Comparison of ENCODE assay signal across 1 cellular context in the genomic region with DNA sequence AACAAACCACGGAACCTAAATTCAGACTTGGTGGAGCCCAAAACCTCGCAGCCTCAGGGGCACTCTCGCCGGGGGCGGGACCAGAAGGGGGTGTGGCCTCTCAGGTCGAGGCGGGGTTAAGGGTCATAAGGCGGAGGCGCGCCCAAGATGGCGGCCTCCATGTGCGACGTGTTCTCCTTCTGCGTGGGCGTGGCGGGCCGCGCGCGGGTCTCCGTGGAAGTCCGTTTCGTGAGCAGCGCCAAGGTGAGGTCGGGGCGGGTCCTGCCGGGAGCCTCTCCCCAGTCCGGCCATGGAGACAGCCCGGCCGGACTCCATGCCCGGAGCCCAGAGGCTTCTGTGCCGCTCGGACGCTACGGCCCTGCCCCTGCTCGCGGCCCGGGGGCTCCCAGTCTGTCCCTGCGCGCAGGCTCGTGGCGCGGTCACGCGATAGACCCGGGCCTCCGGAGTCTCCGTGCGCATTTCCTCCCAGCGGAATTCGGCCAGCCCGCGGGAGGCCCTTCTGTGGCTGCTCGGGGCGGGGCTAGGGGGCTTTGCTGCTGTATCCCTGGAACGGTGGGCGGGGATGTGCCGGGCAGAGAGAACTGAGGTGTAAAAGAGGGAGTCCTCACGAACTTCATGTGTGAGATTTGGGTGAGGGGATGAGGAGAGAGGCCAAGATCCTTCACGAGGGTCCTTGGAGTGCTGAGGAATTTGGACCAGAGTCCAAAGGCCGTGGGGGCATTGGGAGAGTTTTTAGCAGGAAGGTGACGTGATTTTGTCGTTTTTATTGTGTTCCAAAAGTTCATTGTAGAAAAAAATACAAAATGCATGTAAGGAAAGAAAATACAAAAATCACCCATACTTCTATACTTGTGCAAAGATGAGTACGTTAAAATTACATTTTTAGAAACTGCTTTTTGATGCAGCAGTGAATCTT.
TF ChIP-seq lines count a peak whose summit lies in the region.

A gene (plus strand): TSS at position 126 of the 916 bp plus-strand sequence. CDS start 22 bp downstream, at position 148.

TF ChIP-seq in HepG2, 621 proteins besides CTCF, POLR2A, EP300 and RAD21 (continued from another document and continues in another):
- TF ChIP-seq SRSF9 (IDR thresholded peaks at IDR 0.05; ENCODE audit: borderline replicate concordance, insufficient read depth, low read depth, low read length, poor library complexity, severe bottlenecking) (no peak), ZBTB7B (CRISPR knock-in tag; IDR thresholded peaks at IDR 0.05) (peak; percentile 84), ZNF121 (CRISPR knock-in tag; IDR thresholded peaks at IDR 0.05) (no peak), NRL (CRISPR knock-in tag; IDR thresholded peaks at IDR 0.05; ENCODE audit: borderline replicate concordance) (0 out of 2 replicates have a peak, but pooled peaks have one; percentile 61), ZNF441 (CRISPR knock-in tag; IDR thresholded peaks at IDR 0.05; ENCODE audit: borderline replicate concordance) (peak; percentile 69; the same call in 1 of the 2 replicates), SKI (IDR thresholded peaks at IDR 0.05; ENCODE audit: partially characterized antibody) (no peak), STAT5B (CRISPR knock-in tag; IDR thresholded peaks at IDR 0.05) (no peak), FOXO1 (CRISPR knock-in tag; IDR thresholded peaks at IDR 0.05) (no peak), PAWR (CRISPR knock-in tag; IDR thresholded peaks at IDR 0.05; ENCODE audit: borderline replicate concordance) (peak; percentile 76; the same call in 1 of the 2 replicates), SOX13 (IDR thresholded peaks at IDR 0.05) (no peak), SOX13 (CRISPR knock-in tag; conservative IDR thresholded peaks at IDR 0.05 in 1 of 2, IDR thresholded peaks at IDR 0.05 in 1 of 2) (peak; percentile 59 to 65; a peak in 2 of 4 replicates), TEAD3 (CRISPR knock-in tag; optimal IDR thresholded peaks at IDR 0.05; ENCODE audit: borderline replicate concordance) (no peak), FOXP1 (IDR thresholded peaks at IDR 0.05) (no peak), FOXP1 (CRISPR knock-in tag; IDR thresholded peaks at IDR 0.05) (no peak; the same call in 1 of the 2 replicates), RFX3 (CRISPR knock-in tag; IDR thresholded peaks at IDR 0.05) (no peak), IRF2 (CRISPR knock-in tag; IDR thresholded peaks at IDR 0.05) (peak; percentile 61; the same call in 1 of the 2 replicates), SNAI1 (CRISPR knock-in tag; IDR thresholded peaks at IDR 0.05; ENCODE audit: borderline replicate concordance) (0 out of 2 replicates have a peak, but pooled peaks have one; percentile 60), NR2F2 (IDR thresholded peaks at IDR 0.05; ENCODE audit: borderline replicate concordance, low read depth) (peak; percentile 82), MED8 (CRISPR knock-in tag; IDR thresholded peaks at IDR 0.05; ENCODE audit: insufficient replicate concordance) (no peak), ZSCAN31 (CRISPR knock-in tag; IDR thresholded peaks at IDR 0.05; ENCODE audit: low read depth) (0 out of 2 replicates have a peak, but pooled peaks have one; percentile 29), PAF1 (CRISPR knock-in tag; IDR thresholded peaks at IDR 0.05) (no peak), PPARG (CRISPR knock-in tag; conservative IDR thresholded peaks at IDR 0.05) (no peak; the same call in 1 of the 2 replicates), HMG20A (CRISPR knock-in tag; IDR thresholded peaks at IDR 0.05; ENCODE audit: borderline replicate concordance) (no peak), ZNF251 (CRISPR knock-in tag; IDR thresholded peaks at IDR 0.05) (peak; percentile 68; the same call in 1 of the 2 replicates), TAF1 (CRISPR knock-in tag; IDR thresholded peaks at IDR 0.05) (peak; percentile 91), KAT7 (CRISPR knock-in tag; IDR thresholded peaks at IDR 0.05; ENCODE audit: borderline replicate concordance) (peak; percentile 35; the same call in 1 of the 2 replicates), TCF7 (IDR thresholded peaks at IDR 0.05; ENCODE audit: low read depth) (no peak), YY1 (IDR thresholded peaks at IDR 0.05; ENCODE audit: insufficient read depth, insufficient replicate concordance, low read depth, low read length) (peak; percentile 99), HNRNPUL1 (IDR thresholded peaks at IDR 0.05; ENCODE audit: low read depth, low read length) (no peak), SIN3B (IDR thresholded peaks at IDR 0.05; ENCODE audit: low read length) (peak; percentile 69; the same call in 1 of the 2 replicates), NFE2 (CRISPR knock-in tag; IDR thresholded peaks at IDR 0.05) (no peak), ZNF501 (CRISPR knock-in tag; IDR thresholded peaks at IDR 0.05) (peak; percentile 95), ZNF703 (CRISPR knock-in tag; IDR thresholded peaks at IDR 0.05; ENCODE audit: borderline replicate concordance) (no peak)
- TF ChIP-seq, protein P1, sequence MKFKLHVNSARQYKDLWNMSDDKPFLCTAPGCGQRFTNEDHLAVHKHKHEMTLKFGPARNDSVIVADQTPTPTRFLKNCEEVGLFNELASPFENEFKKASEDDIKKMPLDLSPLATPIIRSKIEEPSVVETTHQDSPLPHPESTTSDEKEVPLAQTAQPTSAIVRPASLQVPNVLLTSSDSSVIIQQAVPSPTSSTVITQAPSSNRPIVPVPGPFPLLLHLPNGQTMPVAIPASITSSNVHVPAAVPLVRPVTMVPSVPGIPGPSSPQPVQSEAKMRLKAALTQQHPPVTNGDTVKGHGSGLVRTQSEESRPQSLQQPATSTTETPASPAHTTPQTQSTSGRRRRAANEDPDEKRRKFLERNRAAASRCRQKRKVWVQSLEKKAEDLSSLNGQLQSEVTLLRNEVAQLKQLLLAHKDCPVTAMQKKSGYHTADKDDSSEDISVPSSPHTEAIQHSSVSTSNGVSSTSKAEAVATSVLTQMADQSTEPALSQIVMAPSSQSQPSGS (CRISPR knock-in tag; IDR thresholded peaks at IDR 0.05), result no peak; the same call in 1 of the 2 replicates
- TF ChIP-seq, protein P2, sequence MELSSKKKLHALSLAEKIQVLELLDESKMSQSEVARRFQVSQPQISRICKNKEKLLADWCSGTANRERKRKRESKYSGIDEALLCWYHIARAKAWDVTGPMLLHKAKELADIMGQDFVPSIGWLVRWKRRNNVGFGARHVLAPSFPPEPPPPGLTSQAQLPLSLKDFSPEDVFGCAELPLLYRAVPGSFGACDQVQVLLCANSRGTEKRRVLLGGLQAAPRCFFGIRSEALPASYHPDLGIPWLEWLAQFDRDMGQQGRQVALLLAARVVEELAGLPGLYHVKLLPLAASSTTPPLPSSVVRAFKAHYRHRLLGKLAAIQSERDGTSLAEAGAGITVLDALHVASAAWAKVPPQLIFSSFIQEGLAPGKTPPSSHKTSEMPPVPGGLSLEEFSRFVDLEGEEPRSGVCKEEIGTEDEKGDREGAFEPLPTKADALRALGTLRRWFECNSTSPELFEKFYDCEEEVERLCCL (CRISPR knock-in tag; IDR thresholded peaks at IDR 0.05; ENCODE audit: borderline replicate concordance), result no peak; the same call in 1 of the 2 replicates
- TF ChIP-seq, protein P3, sequence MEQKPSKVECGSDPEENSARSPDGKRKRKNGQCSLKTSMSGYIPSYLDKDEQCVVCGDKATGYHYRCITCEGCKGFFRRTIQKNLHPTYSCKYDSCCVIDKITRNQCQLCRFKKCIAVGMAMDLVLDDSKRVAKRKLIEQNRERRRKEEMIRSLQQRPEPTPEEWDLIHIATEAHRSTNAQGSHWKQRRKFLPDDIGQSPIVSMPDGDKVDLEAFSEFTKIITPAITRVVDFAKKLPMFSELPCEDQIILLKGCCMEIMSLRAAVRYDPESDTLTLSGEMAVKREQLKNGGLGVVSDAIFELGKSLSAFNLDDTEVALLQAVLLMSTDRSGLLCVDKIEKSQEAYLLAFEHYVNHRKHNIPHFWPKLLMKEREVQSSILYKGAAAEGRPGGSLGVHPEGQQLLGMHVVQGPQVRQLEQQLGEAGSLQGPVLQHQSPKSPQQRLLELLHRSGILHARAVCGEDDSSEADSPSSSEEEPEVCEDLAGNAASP (CRISPR knock-in tag; IDR thresholded peaks at IDR 0.05; ENCODE audit: borderline replicate concordance), result peak; percentile 24; the same call in 1 of the 2 replicates
- TF ChIP-seq, protein P4, sequence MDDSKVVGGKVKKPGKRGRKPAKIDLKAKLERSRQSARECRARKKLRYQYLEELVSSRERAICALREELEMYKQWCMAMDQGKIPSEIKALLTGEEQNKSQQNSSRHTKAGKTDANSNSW (CRISPR knock-in tag; IDR thresholded peaks at IDR 0.05; ENCODE audit: borderline replicate concordance), result peak; percentile 44; the same call in 1 of the 2 replicates
- TF ChIP-seq, protein P5, sequence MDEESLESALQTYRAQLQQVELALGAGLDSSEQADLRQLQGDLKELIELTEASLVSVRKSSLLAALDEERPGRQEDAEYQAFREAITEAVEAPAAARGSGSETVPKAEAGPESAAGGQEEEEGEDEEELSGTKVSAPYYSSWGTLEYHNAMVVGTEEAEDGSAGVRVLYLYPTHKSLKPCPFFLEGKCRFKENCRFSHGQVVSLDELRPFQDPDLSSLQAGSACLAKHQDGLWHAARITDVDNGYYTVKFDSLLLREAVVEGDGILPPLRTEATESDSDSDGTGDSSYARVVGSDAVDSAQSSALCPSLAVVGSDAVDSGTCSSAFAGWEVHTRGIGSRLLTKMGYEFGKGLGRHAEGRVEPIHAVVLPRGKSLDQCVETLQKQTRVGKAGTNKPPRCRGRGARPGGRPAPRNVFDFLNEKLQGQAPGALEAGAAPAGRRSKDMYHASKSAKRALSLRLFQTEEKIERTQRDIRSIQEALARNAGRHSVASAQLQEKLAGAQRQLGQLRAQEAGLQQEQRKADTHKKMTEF (CRISPR knock-in tag; IDR thresholded peaks at IDR 0.05), result peak; percentile 57
- TF ChIP-seq, protein P6, sequence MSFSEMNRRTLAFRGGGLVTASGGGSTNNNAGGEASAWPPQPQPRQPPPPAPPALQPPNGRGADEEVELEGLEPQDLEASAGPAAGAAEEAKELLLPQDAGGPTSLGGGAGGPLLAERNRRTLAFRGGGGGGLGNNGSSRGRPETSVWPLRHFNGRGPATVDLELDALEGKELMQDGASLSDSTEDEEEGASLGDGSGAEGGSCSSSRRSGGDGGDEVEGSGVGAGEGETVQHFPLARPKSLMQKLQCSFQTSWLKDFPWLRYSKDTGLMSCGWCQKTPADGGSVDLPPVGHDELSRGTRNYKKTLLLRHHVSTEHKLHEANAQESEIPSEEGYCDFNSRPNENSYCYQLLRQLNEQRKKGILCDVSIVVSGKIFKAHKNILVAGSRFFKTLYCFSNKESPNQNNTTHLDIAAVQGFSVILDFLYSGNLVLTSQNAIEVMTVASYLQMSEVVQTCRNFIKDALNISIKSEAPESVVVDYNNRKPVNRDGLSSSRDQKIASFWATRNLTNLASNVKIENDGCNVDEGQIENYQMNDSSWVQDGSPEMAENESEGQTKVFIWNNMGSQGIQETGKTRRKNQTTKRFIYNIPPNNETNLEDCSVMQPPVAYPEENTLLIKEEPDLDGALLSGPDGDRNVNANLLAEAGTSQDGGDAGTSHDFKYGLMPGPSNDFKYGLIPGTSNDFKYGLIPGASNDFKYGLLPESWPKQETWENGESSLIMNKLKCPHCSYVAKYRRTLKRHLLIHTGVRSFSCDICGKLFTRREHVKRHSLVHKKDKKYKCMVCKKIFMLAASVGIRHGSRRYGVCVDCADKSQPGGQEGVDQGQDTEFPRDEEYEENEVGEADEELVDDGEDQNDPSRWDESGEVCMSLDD (CRISPR knock-in tag; IDR thresholded peaks at IDR 0.05; ENCODE audit: borderline replicate concordance), result peak; percentile 60; the same call in 1 of the 2 replicates
- TF ChIP-seq, protein P7, sequence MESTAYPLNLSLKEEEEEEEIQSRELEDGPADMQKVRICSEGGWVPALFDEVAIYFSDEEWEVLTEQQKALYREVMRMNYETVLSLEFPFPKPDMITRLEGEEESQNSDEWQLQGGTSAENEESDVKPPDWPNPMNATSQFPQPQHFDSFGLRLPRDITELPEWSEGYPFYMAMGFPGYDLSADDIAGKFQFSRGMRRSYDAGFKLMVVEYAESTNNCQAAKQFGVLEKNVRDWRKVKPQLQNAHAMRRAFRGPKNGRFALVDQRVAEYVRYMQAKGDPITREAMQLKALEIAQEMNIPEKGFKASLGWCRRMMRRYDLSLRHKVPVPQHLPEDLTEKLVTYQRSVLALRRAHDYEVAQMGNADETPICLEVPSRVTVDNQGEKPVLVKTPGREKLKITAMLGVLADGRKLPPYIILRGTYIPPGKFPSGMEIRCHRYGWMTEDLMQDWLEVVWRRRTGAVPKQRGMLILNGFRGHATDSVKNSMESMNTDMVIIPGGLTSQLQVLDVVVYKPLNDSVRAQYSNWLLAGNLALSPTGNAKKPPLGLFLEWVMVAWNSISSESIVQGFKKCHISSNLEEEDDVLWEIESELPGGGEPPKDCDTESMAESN (CRISPR knock-in tag; conservative IDR thresholded peaks at IDR 0.05), result peak; percentile 94
- TF ChIP-seq, protein P8, sequence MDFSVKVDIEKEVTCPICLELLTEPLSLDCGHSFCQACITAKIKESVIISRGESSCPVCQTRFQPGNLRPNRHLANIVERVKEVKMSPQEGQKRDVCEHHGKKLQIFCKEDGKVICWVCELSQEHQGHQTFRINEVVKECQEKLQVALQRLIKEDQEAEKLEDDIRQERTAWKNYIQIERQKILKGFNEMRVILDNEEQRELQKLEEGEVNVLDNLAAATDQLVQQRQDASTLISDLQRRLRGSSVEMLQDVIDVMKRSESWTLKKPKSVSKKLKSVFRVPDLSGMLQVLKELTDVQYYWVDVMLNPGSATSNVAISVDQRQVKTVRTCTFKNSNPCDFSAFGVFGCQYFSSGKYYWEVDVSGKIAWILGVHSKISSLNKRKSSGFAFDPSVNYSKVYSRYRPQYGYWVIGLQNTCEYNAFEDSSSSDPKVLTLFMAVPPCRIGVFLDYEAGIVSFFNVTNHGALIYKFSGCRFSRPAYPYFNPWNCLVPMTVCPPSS (IDR thresholded peaks at IDR 0.05), result no peak
- TF ChIP-seq, protein P9, sequence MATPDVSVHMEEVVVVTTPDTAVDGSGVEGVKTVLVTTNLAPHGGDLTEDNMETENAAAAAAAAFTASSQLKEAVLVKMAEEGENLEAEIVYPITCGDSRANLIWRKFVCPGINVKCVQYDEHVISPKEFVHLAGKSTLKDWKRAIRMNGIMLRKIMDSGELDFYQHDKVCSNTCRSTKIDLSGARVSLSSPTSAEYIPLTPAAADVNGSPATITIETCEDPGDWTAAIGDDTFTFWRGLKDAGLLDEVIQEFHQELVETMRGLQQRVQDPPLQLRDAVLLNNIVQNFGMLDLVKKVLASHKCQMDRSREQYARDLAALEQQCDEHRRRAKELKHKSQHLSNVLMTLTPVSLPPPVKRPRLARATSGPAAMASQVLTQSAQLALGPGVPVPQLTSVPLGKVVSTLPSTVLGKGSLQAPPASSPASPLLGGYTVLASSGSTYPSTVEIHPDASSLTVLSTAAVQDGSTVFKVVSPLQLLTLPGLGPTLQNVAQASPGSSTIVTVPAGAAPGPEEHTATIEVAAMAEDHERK (CRISPR knock-in tag; IDR thresholded peaks at IDR 0.05; ENCODE audit: low read depth), result no peak; the same call in 1 of the 2 replicates
- TF ChIP-seq, protein P10, sequence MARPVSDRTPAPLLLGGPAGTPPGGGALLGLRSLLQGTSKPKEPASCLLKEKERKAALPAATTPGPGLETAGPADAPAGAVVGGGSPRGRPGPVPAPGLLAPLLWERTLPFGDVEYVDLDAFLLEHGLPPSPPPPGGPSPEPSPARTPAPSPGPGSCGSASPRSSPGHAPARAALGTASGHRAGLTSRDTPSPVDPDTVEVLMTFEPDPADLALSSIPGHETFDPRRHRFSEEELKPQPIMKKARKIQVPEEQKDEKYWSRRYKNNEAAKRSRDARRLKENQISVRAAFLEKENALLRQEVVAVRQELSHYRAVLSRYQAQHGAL (CRISPR knock-in tag; IDR thresholded peaks at IDR 0.05; ENCODE audit: not compliant biosample characterization), result peak; percentile 53
- TF ChIP-seq, protein P11, sequence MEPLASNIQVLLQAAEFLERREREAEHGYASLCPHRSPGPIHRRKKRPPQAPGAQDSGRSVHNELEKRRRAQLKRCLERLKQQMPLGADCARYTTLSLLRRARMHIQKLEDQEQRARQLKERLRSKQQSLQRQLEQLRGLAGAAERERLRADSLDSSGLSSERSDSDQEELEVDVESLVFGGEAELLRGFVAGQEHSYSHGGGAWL (CRISPR knock-in tag; IDR thresholded peaks at IDR 0.05), result peak; percentile 99
